In the genomic region with DNA sequence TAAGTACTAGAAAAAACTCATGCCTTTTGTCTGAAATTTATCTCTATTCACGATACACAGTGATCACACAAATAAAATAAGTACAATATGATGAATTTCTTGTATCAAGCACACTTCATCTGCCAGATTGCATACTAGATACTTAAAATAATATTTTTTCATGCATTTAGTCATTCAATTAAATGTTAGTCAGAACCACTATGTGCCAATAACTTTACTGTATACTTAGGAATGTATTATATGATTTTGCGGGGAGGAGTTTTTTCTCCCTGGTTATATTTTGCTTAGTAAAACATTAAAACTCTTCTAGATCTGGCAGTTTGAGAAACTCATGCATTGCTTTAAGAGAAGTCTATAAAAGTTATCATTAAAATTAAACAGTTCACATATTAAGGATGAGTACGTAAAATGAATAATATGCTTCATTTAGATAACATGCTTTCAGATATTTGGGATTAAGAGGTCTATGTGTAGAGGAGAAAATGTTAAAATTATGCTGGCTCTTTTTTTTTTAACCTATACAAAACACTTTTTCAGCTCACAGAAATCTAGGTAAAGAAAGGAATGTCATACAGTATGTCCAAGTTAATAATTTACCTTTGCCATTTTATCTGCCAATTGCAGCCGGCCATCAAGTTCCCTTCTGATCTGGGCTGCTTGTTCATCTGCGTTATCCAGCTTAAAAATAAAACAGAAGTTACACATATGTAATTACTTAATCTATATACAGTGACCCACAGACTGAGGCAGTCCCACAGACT, we compare ENCODE assay signal across 16 cellular contexts.
DNase-seq lines count a peak whose midpoint lies in the region; ATAC-seq, FAIRE-seq and TF ChIP-seq lines count a peak whose summit lies in the region.
"Had no signal": no experiment of that assay in that cellular context is flagged by ENCODE, and none has a peak within 500 bp of the region (broad histone marks: within the 10 kb centered on the region; RNA-seq: fewer than 3 reads in every experiment).

No MANE protein-coding gene starts in this region.

- TF ChIP-seq CTCF in fibroblast of the aortic adventitia (IDR thresholded peaks at IDR 0.05; ENCODE audit: insufficient read depth, low read length) (no peak), pancreas (IDR thresholded peaks at IDR 0.05) (no peak)
- no peak for TF ChIP-seq CTCF in CD8-positive, alpha-beta T cell (IDR thresholded peaks at IDR 0.05)

- H3K36me3 ChIP-seq in pancreas, result no peaks in the 10 kb centered on the region
- H3K36me3 ChIP-seq in CD8-positive, alpha-beta T cell (ENCODE audit: insufficient read depth, low read length), result no peaks in the 10 kb centered on the region
- H3K36me3 ChIP-seq: BLaER1 had no signal

- WGBS in pancreas, 2 donors, result 63% methylated on average over 5 of the region's 5 CpGs

- no peaks in the 10 kb centered on the region for H3K4me1 Mint-ChIP-seq in T-helper 2 cell treated with Interferon-gamma antibody and Interleukin-4, amounts not matched to agents 5 μg/mL and 100 μg/mL, for 36 hours (ENCODE audit: low read depth)
- H3K4me1 Mint-ChIP-seq in activated T-cell treated with anti-CD3 and anti-CD28 coated beads, Interleukin-2, amount 50 U/mL, for 24 hours (ENCODE audit: low read depth), result no peaks in the 10 kb centered on the region
- H3K4me1 Mint-ChIP-seq in CD8-positive, alpha-beta T cell (ENCODE audit: low read depth), result no peaks in the 10 kb centered on the region

- peaks cover 0 to 9% (median 0%) of the 10 kb centered on the region in 3 donors for H3K4me1 ChIP-seq in pancreas
- H3K4me1 ChIP-seq in CD8-positive, alpha-beta T cell (ENCODE audit: insufficient read depth, low read length), result no peaks in the 10 kb centered on the region
- H3K4me1 ChIP-seq: BLaER1 had no signal

- no peaks in the 10 kb centered on the region for H3K27me3 ChIP-seq in pancreas
- H3K27me3 ChIP-seq in CD8-positive, alpha-beta T cell (ENCODE audit: insufficient read depth, low read length), result no peaks in the 10 kb centered on the region
- H3K27me3 ChIP-seq: BLaER1 had no signal

- intact Hi-C loops in pancreas (cut with DNase I), result no loop called here
- intact Hi-C loops in CD8-positive, alpha-beta T cell (cut with DNase I, micrococcal nuclease), result no loop called here

- H3K27me3 Mint-ChIP-seq in T-helper 2 cell treated with Interferon-gamma antibody and Interleukin-4, amounts not matched to agents 5 μg/mL and 100 μg/mL, for 36 hours (ENCODE audit: low read depth), result no peaks in the 10 kb centered on the region
- no peaks in the 10 kb centered on the region for H3K27me3 Mint-ChIP-seq in activated T-cell treated with anti-CD3 and anti-CD28 coated beads, Interleukin-2, amount 50 U/mL, for 24 hours
- H3K27me3 Mint-ChIP-seq in CD8-positive, alpha-beta T cell (ENCODE audit: low read depth), result no peaks in the 10 kb centered on the region

- H3K9me3 ChIP-seq in pancreas, result no peaks in the 10 kb centered on the region
- no peaks in the 10 kb centered on the region for H3K9me3 ChIP-seq in CD8-positive, alpha-beta T cell (ENCODE audit: low read length)
- H3K9me3 ChIP-seq: BLaER1 had no signal

- no peak overlapping the region for H3K27ac ChIP-seq in pancreas
- H3K27ac ChIP-seq in CD8-positive, alpha-beta T cell (ENCODE audit: low read depth, low read length), result no peak overlapping the region
- H3K27ac ChIP-seq: BLaER1 had no signal

- no peak overlapping the region for H3K27ac Mint-ChIP-seq in T-helper 2 cell treated with Interferon-gamma antibody and Interleukin-4, amounts not matched to agents 5 μg/mL and 100 μg/mL, for 36 hours
- H3K27ac Mint-ChIP-seq in activated T-cell treated with anti-CD3 and anti-CD28 coated beads, Interleukin-2, amount 50 U/mL, for 24 hours, result no peak overlapping the region
- no peak overlapping the region for H3K27ac Mint-ChIP-seq in CD8-positive, alpha-beta T cell

- H3K4me3 Mint-ChIP-seq in T-helper 2 cell treated with Interferon-gamma antibody and Interleukin-4, amounts not matched to agents 5 μg/mL and 100 μg/mL, for 36 hours, result no peak overlapping the region
- no peak overlapping the region for H3K4me3 Mint-ChIP-seq in activated T-cell treated with anti-CD3 and anti-CD28 coated beads, Interleukin-2, amount 50 U/mL, for 24 hours
- no peak overlapping the region for H3K4me3 Mint-ChIP-seq in CD8-positive, alpha-beta T cell

- POLR2A ChIA-PET in CD8-positive, alpha-beta T cell (lab: Charles Lee), result no interaction called here

- no peaks in the 10 kb centered on the region for H3K9me3 Mint-ChIP-seq in T-helper 2 cell treated with Interferon-gamma antibody and Interleukin-4, amounts not matched to agents 5 μg/mL and 100 μg/mL, for 36 hours
- peaks cover 2% of the 10 kb centered on the region for H3K9me3 Mint-ChIP-seq in activated T-cell treated with anti-CD3 and anti-CD28 coated beads, Interleukin-2, amount 50 U/mL, for 24 hours
- H3K9me3 Mint-ChIP-seq in CD8-positive, alpha-beta T cell, result peaks cover 20% of the 10 kb centered on the region

- DNase-seq in SW480 (ENCODE audit: low spot score) (peak; percentile 4), fibroblast of the aortic adventitia (ENCODE audit: low read depth) (peak; percentile 50), pancreas (no peak), DMS153 treated with DMSO at 0.1 percent for 48 hours (lab: John Stamatoyannopoulos, UW; ENCODE audit: unreplicated experiment) (no peak)
- DNase-seq in T-helper 2 cell treated with Interferon-gamma antibody and Interleukin-4, amounts not matched to agents 5 μg/mL and 100 μg/mL, for 36 hours (ENCODE audit: low spot score), result no peak
- no peak for DNase-seq in activated T-cell treated with anti-CD3 and anti-CD28 coated beads, Interleukin-2, amount 50 U/mL, for 24 hours
- DNase-seq in CD8-positive, alpha-beta T cell, result no peak
- DNase-seq: EL, HCEC 1CT, NCI-H1092 treated with DMSO at 0.1 percent for 48 hours, NCI-H1694 treated with DMSO at 0.1 percent for 48 hours, NCI-H345, NCI-H526 treated with DMSO at 0.1 percent for 48 hours had no signal

- CTCF ChIA-PET in CD8-positive, alpha-beta T cell (lab: Charles Lee), result no interaction called here

- FAIRE-seq in pancreas (lab: Jason Lieb, UNC), result no peak
- FAIRE-seq: K562 had no signal

- ATAC-seq in GM21786 (IDR thresholded peaks at IDR 0.05; ENCODE audit: unreplicated experiment) (peak; percentile 17), pancreas (peak in 3 of 4 donors; percentile 53 to 60 (median 59))
- ATAC-seq in CD8-positive, alpha-beta T cell, result no peak
- ATAC-seq: K562 had no signal

- H3K4me3 ChIP-seq in fibroblast of the aortic adventitia (ENCODE audit: low read depth, low read length) (no peak overlapping the region), pancreas (no peak overlapping the region)
- H3K4me3 ChIP-seq in CD8-positive, alpha-beta T cell (ENCODE audit: low read depth, low read length), result no peak overlapping the region
- H3K4me3 ChIP-seq: BLaER1, K562 had no signal

- H3K36me3 Mint-ChIP-seq in T-helper 2 cell treated with Interferon-gamma antibody and Interleukin-4, amounts not matched to agents 5 μg/mL and 100 μg/mL, for 36 hours (ENCODE audit: low read depth), result no peaks in the 10 kb centered on the region
- no peaks in the 10 kb centered on the region for H3K36me3 Mint-ChIP-seq in activated T-cell treated with anti-CD3 and anti-CD28 coated beads, Interleukin-2, amount 50 U/mL, for 24 hours (ENCODE audit: low read depth)
- H3K36me3 Mint-ChIP-seq in CD8-positive, alpha-beta T cell, result no peaks in the 10 kb centered on the region

Comparison
In these comparisons a context has a peak if more than half of its experiments do, and no peak if none do; other contexts are left out.
1. DNase-seq: peak in SW480 (single experiment) and fibroblast of the aortic adventitia (single experiment); none in pancreas (0 of 6), T-helper 2 cell treated with Interferon-gamma antibody and Interleukin-4, amounts not matched to agents 5 μg/mL and 100 μg/mL, for 36 hours (single experiment), activated T-cell treated with anti-CD3 and anti-CD28 coated beads, Interleukin-2, amount 50 U/mL, for 24 hours (single experiment), CD8-positive, alpha-beta T cell (0 of 7) and DMS153 treated with DMSO at 0.1 percent for 48 hours (single experiment).